ENCODE assay signal across 1 cellular context in genomic region chr2:173119069-173119807, GRCh38.
TF ChIP-seq lines count a peak whose summit lies in the region.

No MANE protein-coding gene starts in this region.

TF ChIP-seq in HEK293, 187 proteins besides CTCF, POLR2A, EP300 and RAD21 (continued from another document):
- TF ChIP-seq ZNF280C (tag by site-specific recombination; IDR thresholded peaks at IDR 0.05), result no peak
- TF ChIP-seq GLIS1 (tag by site-specific recombination; IDR thresholded peaks at IDR 0.05), result peak; percentile 97
- peak; percentile 97 for TF ChIP-seq ZNF692 (tag by site-specific recombination; IDR thresholded peaks at IDR 0.05)
- TF ChIP-seq ZNF549 (tag by site-specific recombination; IDR thresholded peaks at IDR 0.05), result no peak
- TF ChIP-seq ZNF202 (tag by site-specific recombination; IDR thresholded peaks at IDR 0.05; ENCODE audit: borderline replicate concordance), result no peak
- TF ChIP-seq ZNF121 (tag by site-specific recombination; IDR thresholded peaks at IDR 0.05), result no peak
- no peak for TF ChIP-seq ZNF366 (tag by site-specific recombination; conservative IDR thresholded peaks at IDR 0.05)
- TF ChIP-seq ZIC2 (tag by site-specific recombination; IDR thresholded peaks at IDR 0.05), result peak; percentile 81
- TF ChIP-seq ZBTB11 (tag by site-specific recombination; conservative IDR thresholded peaks at IDR 0.05; ENCODE audit: low read depth), result no peak
- TF ChIP-seq PRDM10 (tag by site-specific recombination; IDR thresholded peaks at IDR 0.05), result 0 out of 2 replicates have a peak, but pooled peaks have one; percentile 13
- TF ChIP-seq EGR2 (tag by site-specific recombination; IDR thresholded peaks at IDR 0.05; ENCODE audit: low read depth), result no peak
